21 cellular contexts compared by ENCODE assay signal in the genomic region with DNA sequence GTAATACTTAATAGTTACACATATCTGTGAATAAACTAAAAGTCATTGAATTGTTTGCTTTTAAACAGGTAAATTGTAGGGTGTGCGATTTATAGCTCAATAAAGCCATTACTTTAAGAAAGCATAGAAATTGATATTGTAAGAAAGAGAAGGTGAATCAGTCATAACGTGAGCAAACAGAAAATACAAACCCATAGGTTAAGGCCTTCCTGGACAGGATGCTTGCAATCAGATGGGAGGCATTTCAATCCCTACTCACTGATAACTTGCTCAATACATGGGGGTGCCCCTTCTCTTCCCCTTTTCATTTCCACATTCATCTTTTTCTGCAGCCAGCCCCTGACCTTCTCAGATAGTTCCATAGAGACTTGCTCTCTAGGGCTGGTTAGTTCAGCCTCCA. TPM values are rescaled to one million over a fixed set of nuclear protein-coding genes. Genes with fewer than 3 reads are reported as not detected.
DNase-seq lines count a peak whose midpoint lies in the region; ATAC-seq and TF ChIP-seq lines count a peak whose summit lies in the region.
"Had no signal": no experiment of that assay in that cellular context is flagged by ENCODE, and none has a peak within 500 bp of the region (broad histone marks: within the 10 kb centered on the region; RNA-seq: fewer than 3 reads in every experiment).

No MANE protein-coding gene starts in this region.

- H3K79me2 ChIP-seq in PC-3 (ENCODE audit: low read length): no peaks in the 10 kb centered on the region

- H3K9me3 ChIP-seq in KOPT-K1 (ENCODE audit: insufficient read depth, low read length, poor library complexity, severe bottlenecking) (no peaks in the 10 kb centered on the region), PC-3 (ENCODE audit: low read length) (no peaks in the 10 kb centered on the region), liver (ENCODE audit: control insufficient read depth in 4 of 4, low read length in 3 of 4) (no peaks in the 10 kb centered on the region)
- H3K9me3 ChIP-seq: sigmoid colon, upper lobe of right lung had no signal

- ATAC-seq in PC-3: peak; percentile 54
- ATAC-seq: GM23338 had no signal

- H4K20me1 ChIP-seq in PC-3 (ENCODE audit: low read length): no peaks in the 10 kb centered on the region

- 57% methylated on average over 2 of the region's 2 CpGs for WGBS in liver

- BruUV-seq in PC-3 (replicated peaks; lab: Mats Ljungman, UMichigan): no TSS peak

- H3K27ac ChIP-seq in KOPT-K1 (ENCODE audit: low read depth, low read length, poor library complexity, severe bottlenecking) (peak overlapping the region; percentile 64), PC-3 (ENCODE audit: low read length) (peak overlapping the region; percentile 23; the same call in 1 of the 2 replicates), liver (ENCODE audit: low read depth in 1 of 2, low read length in 2 of 2) (peak overlapping the region; percentile 19 to 50)
- H3K27ac ChIP-seq: coronary artery, HL-60, sigmoid colon, upper lobe of right lung had no signal

- peak overlapping the region; percentile 62 for H3K4me2 ChIP-seq in PC-3 (ENCODE audit: low read length)
- H3K4me2 ChIP-seq: GM23338 had no signal

- no peak for TF ChIP-seq CTCF in PC-3 (conservative IDR thresholded peaks at IDR 0.05; ENCODE audit: low read depth, low read length)
- TF ChIP-seq CTCF in liver (IDR thresholded peaks at IDR 0.05; ENCODE audit: low read depth, low read length, missing input control): no peak

- intact Hi-C loops in PC-3 (cut with micrococcal nuclease): no loop called here

- H3K27me3 ChIP-seq in PC-3 (ENCODE audit: low read length): no peaks in the 10 kb centered on the region
- no peaks in the 10 kb centered on the region for H3K27me3 ChIP-seq in liver (ENCODE audit: control insufficient read depth in 4 of 4, insufficient read depth in 4 of 4, low read length in 3 of 4)
- H3K27me3 ChIP-seq: sigmoid colon, upper lobe of right lung had no signal

- POLR2A ChIA-PET in PC-3 (lab: Charles Lee; ENCODE audit: unreplicated experiment): no interaction called here

- TF ChIP-seq RAD21 in liver (IDR thresholded peaks at IDR 0.05): no peak

- no peaks in the 10 kb centered on the region for H3F3A ChIP-seq in PC-3 (ENCODE audit: low read length, unreplicated experiment)

- CTCF ChIA-PET in PC-3 (lab: Charles Lee): interaction anchor here (1.3 kb wide), 1 partner anchor 17 kb away, joined by 7 read pairs; no protein-coding TSS in a partner anchor

- peak; percentile 1 for DNase-seq in SIG-M5 treated with dmso at 0.1 percent for 504 hours (lab: John Stamatoyannopoulos, UW; ENCODE audit: unreplicated experiment)
- DNase-seq in SIG-M5 (lab: John Stamatoyannopoulos, UW): no peak
- peak; percentile 26 for DNase-seq in PC-3
- no peak for DNase-seq in EL
- DNase-seq in GOT3 (lab: John Stamatoyannopoulos, UW): no peak
- no peak for DNase-seq in activated T-cell treated with anti-CD3 and anti-CD28 coated beads, Interleukin-2, amount 50 U/mL, for 1 hour
- DNase-seq: 8988T; activated CD4-positive, alpha-beta T cell treated with anti-CD3 and anti-CD28 coated beads for 48 hours; amniotic stem cell; mesendoderm; NCI-H1436; NCI-H510A treated with DMSO at 0.1 percent for 48 hours; posterior cingulate gyrus; sigmoid colon; stimulated activated CD8-positive, alpha-beta memory T cell treated with anti-CD3 and anti-CD28 coated beads, Interleukin-4, amount 100 ng/mL, for 48 hours; upper lobe of right lung had no signal

- H3K4me3 ChIP-seq in PC-3 (ENCODE audit: low read length): no peak overlapping the region
- H3K4me3 ChIP-seq in liver (ENCODE audit: low read depth in 1 of 3, low read length in 3 of 3): no peak overlapping the region
- H3K4me3 ChIP-seq: coronary artery, GM23338, sigmoid colon, upper lobe of right lung had no signal

- H3K36me3 ChIP-seq in KOPT-K1 (ENCODE audit: insufficient read depth, low read length) (no peaks in the 10 kb centered on the region), PC-3 (ENCODE audit: low read depth, low read length) (no peaks in the 10 kb centered on the region), liver (ENCODE audit: control insufficient read depth in 4 of 4, insufficient read depth in 3 of 4, low read depth in 1 of 4, low read length in 3 of 4) (peaks cover 0 to 2% (median 0%) of the 10 kb centered on the region in 4 donors)
- H3K36me3 ChIP-seq: sigmoid colon, upper lobe of right lung had no signal

- no peaks in the 10 kb centered on the region for H3K9me2 ChIP-seq in PC-3 (replicated peaks; ENCODE audit: low read length)

- no peak overlapping the region for H3K9ac ChIP-seq in PC-3 (ENCODE audit: low read length)
- no peak overlapping the region for H3K9ac ChIP-seq in liver (ENCODE audit: low read depth in 1 of 2, low read length in 2 of 2)

- H2AFZ ChIP-seq in PC-3 (ENCODE audit: low read length): 0 out of 2 replicates have a peak overlapping the region, but pooled peaks have one; percentile 3
- H2AFZ ChIP-seq: GM23338 had no signal

- H3K4me1 ChIP-seq in PC-3 (ENCODE audit: insufficient read depth, low read length): peaks cover 15% of the 10 kb centered on the region
- H3K4me1 ChIP-seq in liver (ENCODE audit: control insufficient read depth in 4 of 4, insufficient read depth in 4 of 4, low read length in 3 of 4): peaks cover 13 to 63% (median 52%) of the 10 kb centered on the region in 4 donors
- H3K4me1 ChIP-seq: sigmoid colon, upper lobe of right lung had no signal

TF ChIP-seq in liver, 16 proteins besides CTCF, POLR2A, EP300 and RAD21:
- TF ChIP-seq NR2F2 (IDR thresholded peaks at IDR 0.05) (no peak), HNF4G (IDR thresholded peaks at IDR 0.05) (no peak), ZBTB33 (IDR thresholded peaks at IDR 0.05) (no peak), TAF1 (conservative IDR thresholded peaks at IDR 0.05) (no peak), MAX (IDR thresholded peaks at IDR 0.05) (no peak), ATF3 (IDR thresholded peaks at IDR 0.05) (no peak), YY1 (IDR thresholded peaks at IDR 0.05) (no peak), EGR1 (IDR thresholded peaks at IDR 0.05; ENCODE audit: low read depth in 2 of 2) (no peak), RXRA (IDR thresholded peaks at IDR 0.05) (no peak), GABPA (IDR thresholded peaks at IDR 0.05 in 1 of 2, conservative IDR thresholded peaks at IDR 0.05 in 1 of 2) (no peak), SP1 (IDR thresholded peaks at IDR 0.05) (no peak), FOXA2 (IDR thresholded peaks at IDR 0.05) (no peak), HNF4A (conservative IDR thresholded peaks at IDR 0.05) (no peak), FOXA1 (IDR thresholded peaks at IDR 0.05) (no peak), JUND (IDR thresholded peaks at IDR 0.05) (no peak)
- TF ChIP-seq, protein P1, sequence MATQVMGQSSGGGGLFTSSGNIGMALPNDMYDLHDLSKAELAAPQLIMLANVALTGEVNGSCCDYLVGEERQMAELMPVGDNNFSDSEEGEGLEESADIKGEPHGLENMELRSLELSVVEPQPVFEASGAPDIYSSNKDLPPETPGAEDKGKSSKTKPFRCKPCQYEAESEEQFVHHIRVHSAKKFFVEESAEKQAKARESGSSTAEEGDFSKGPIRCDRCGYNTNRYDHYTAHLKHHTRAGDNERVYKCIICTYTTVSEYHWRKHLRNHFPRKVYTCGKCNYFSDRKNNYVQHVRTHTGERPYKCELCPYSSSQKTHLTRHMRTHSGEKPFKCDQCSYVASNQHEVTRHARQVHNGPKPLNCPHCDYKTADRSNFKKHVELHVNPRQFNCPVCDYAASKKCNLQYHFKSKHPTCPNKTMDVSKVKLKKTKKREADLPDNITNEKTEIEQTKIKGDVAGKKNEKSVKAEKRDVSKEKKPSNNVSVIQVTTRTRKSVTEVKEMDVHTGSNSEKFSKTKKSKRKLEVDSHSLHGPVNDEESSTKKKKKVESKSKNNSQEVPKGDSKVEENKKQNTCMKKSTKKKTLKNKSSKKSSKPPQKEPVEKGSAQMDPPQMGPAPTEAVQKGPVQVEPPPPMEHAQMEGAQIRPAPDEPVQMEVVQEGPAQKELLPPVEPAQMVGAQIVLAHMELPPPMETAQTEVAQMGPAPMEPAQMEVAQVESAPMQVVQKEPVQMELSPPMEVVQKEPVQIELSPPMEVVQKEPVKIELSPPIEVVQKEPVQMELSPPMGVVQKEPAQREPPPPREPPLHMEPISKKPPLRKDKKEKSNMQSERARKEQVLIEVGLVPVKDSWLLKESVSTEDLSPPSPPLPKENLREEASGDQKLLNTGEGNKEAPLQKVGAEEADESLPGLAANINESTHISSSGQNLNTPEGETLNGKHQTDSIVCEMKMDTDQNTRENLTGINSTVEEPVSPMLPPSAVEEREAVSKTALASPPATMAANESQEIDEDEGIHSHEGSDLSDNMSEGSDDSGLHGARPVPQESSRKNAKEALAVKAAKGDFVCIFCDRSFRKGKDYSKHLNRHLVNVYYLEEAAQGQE (IDR thresholded peaks at IDR 0.05): no peak

RNA-seq across cellular contexts. Expression of gene CHN2, which starts 12.4 kb away (rescaled TPM):
- total RNA-seq in PC-3 (2014; rRNA removed) (3.1 and 7.7 TPM in 2 replicates), liver (10 to 100 TPM; 10.2 to 25.4 TPM)
- polyA plus RNA-seq in liver: 10 to 100 TPM in 1 of 2 donors, 1 to 10 TPM in 1; 8.3 to 25.4 TPM

Comparison
In these comparisons a context has a peak if more than half of its experiments do, and no peak if none do; other contexts are left out.
1. DNase-seq: peak in SIG-M5 treated with dmso at 0.1 percent for 504 hours (single experiment) and PC-3 (single experiment); none in SIG-M5 (single experiment), EL (single experiment), GOT3 (single experiment) and activated T-cell treated with anti-CD3 and anti-CD28 coated beads, Interleukin-2, amount 50 U/mL, for 1 hour (single experiment).
2. Peak in every context shown above with its lines, with median percentiles within 50 percentile points of each other: H3K27ac ChIP-seq.